ENCODE assay signal across 1 cellular context in genomic region chr10:1048732-1049424, GRCh38.
TF ChIP-seq lines count a peak whose summit lies in the region.

IDI1 (minus strand) TSS chr10:1049119; CDS start chr10:1049003, 116 bp downstream.

TF ChIP-seq in HepG2, 621 proteins besides CTCF, POLR2A, EP300 and RAD21 (continued from another document and continues in another):
- TF ChIP-seq BCL3 (CRISPR knock-in tag; IDR thresholded peaks at IDR 0.05), result peak; percentile 87
- TF ChIP-seq MYPOP (CRISPR knock-in tag; IDR thresholded peaks at IDR 0.05), result no peak; the same call in 1 of the 2 replicates
- TF ChIP-seq, protein P1, sequence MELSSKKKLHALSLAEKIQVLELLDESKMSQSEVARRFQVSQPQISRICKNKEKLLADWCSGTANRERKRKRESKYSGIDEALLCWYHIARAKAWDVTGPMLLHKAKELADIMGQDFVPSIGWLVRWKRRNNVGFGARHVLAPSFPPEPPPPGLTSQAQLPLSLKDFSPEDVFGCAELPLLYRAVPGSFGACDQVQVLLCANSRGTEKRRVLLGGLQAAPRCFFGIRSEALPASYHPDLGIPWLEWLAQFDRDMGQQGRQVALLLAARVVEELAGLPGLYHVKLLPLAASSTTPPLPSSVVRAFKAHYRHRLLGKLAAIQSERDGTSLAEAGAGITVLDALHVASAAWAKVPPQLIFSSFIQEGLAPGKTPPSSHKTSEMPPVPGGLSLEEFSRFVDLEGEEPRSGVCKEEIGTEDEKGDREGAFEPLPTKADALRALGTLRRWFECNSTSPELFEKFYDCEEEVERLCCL (CRISPR knock-in tag; IDR thresholded peaks at IDR 0.05; ENCODE audit: borderline replicate concordance), result peak; percentile 17; the same call in 1 of the 2 replicates
- TF ChIP-seq, protein P2, sequence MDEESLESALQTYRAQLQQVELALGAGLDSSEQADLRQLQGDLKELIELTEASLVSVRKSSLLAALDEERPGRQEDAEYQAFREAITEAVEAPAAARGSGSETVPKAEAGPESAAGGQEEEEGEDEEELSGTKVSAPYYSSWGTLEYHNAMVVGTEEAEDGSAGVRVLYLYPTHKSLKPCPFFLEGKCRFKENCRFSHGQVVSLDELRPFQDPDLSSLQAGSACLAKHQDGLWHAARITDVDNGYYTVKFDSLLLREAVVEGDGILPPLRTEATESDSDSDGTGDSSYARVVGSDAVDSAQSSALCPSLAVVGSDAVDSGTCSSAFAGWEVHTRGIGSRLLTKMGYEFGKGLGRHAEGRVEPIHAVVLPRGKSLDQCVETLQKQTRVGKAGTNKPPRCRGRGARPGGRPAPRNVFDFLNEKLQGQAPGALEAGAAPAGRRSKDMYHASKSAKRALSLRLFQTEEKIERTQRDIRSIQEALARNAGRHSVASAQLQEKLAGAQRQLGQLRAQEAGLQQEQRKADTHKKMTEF (CRISPR knock-in tag; IDR thresholded peaks at IDR 0.05), result peak; percentile 89
- no peak for TF ChIP-seq ZNF124 (CRISPR knock-in tag; IDR thresholded peaks at IDR 0.05)
- TF ChIP-seq STAG1 (CRISPR knock-in tag; IDR thresholded peaks at IDR 0.05), result no peak
- TF ChIP-seq, protein P3, sequence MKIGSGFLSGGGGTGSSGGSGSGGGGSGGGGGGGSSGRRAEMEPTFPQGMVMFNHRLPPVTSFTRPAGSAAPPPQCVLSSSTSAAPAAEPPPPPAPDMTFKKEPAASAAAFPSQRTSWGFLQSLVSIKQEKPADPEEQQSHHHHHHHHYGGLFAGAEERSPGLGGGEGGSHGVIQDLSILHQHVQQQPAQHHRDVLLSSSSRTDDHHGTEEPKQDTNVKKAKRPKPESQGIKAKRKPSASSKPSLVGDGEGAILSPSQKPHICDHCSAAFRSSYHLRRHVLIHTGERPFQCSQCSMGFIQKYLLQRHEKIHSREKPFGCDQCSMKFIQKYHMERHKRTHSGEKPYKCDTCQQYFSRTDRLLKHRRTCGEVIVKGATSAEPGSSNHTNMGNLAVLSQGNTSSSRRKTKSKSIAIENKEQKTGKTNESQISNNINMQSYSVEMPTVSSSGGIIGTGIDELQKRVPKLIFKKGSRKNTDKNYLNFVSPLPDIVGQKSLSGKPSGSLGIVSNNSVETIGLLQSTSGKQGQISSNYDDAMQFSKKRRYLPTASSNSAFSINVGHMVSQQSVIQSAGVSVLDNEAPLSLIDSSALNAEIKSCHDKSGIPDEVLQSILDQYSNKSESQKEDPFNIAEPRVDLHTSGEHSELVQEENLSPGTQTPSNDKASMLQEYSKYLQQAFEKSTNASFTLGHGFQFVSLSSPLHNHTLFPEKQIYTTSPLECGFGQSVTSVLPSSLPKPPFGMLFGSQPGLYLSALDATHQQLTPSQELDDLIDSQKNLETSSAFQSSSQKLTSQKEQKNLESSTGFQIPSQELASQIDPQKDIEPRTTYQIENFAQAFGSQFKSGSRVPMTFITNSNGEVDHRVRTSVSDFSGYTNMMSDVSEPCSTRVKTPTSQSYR (CRISPR knock-in tag; IDR thresholded peaks at IDR 0.05; ENCODE audit: borderline replicate concordance), result peak; percentile 60; the same call in 1 of the 2 replicates
- TF ChIP-seq ZHX1 (CRISPR knock-in tag; IDR thresholded peaks at IDR 0.05; ENCODE audit: low read depth), result 0 out of 2 replicates have a peak, but pooled peaks have one; percentile 65
- 0 out of 2 replicates have a peak, but pooled peaks have one; percentile 18 for TF ChIP-seq DNMT1 (CRISPR knock-in tag; IDR thresholded peaks at IDR 0.05)
- peak; percentile 25; the same call in 1 of the 2 replicates for TF ChIP-seq ZNF556 (CRISPR knock-in tag; IDR thresholded peaks at IDR 0.05; ENCODE audit: borderline replicate concordance)
- TF ChIP-seq PHF5A (CRISPR knock-in tag; IDR thresholded peaks at IDR 0.05; ENCODE audit: low read depth, unreplicated experiment), result peak; percentile 61
- TF ChIP-seq, protein P4, sequence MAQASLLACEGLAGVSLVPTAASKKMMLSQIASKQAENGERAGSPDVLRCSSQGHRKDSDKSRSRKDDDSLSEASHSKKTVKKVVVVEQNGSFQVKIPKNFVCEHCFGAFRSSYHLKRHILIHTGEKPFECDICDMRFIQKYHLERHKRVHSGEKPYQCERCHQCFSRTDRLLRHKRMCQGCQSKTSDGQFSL (CRISPR knock-in tag; IDR thresholded peaks at IDR 0.05), result peak; percentile 94
- TF ChIP-seq ZNF205 (CRISPR knock-in tag; IDR thresholded peaks at IDR 0.05), result peak; percentile 21; the same call in 1 of the 2 replicates
- no peak for TF ChIP-seq CC2D1A (CRISPR knock-in tag; IDR thresholded peaks at IDR 0.05)
- TF ChIP-seq SALL2 (CRISPR knock-in tag; IDR thresholded peaks at IDR 0.05), result 0 out of 2 replicates have a peak, but pooled peaks have one; percentile 82
- 0 out of 2 replicates have a peak, but pooled peaks have one; percentile 9 for TF ChIP-seq ZSCAN20 (CRISPR knock-in tag; IDR thresholded peaks at IDR 0.05; ENCODE audit: borderline replicate concordance)
- no peak for TF ChIP-seq ZNF468 (CRISPR knock-in tag; IDR thresholded peaks at IDR 0.05)
- no peak for TF ChIP-seq KDM5A (IDR thresholded peaks at IDR 0.05; ENCODE audit: borderline replicate concordance, low read length)
- peak; percentile 92 for TF ChIP-seq ZNF678 (CRISPR knock-in tag; IDR thresholded peaks at IDR 0.05)
- no peak for TF ChIP-seq MTA3 (CRISPR knock-in tag; IDR thresholded peaks at IDR 0.05)
- peak; percentile 11; the same call in 1 of the 2 replicates for TF ChIP-seq SNAPC5 (CRISPR knock-in tag; IDR thresholded peaks at IDR 0.05; ENCODE audit: borderline replicate concordance)
- no peak for TF ChIP-seq ZNF781 (CRISPR knock-in tag; IDR thresholded peaks at IDR 0.05; ENCODE audit: borderline replicate concordance, not compliant biosample characterization)
- peak; percentile 63; the same call in 1 of the 2 replicates for TF ChIP-seq THAP9 (CRISPR knock-in tag; IDR thresholded peaks at IDR 0.05; ENCODE audit: borderline replicate concordance)
- TF ChIP-seq FOSL2 (CRISPR knock-in tag; IDR thresholded peaks at IDR 0.05), result peak; percentile 27; the same call in 1 of the 2 replicates
- TF ChIP-seq XBP1 (CRISPR knock-in tag; IDR thresholded peaks at IDR 0.05), result no peak
- no peak for TF ChIP-seq ZIK1 (CRISPR knock-in tag; IDR thresholded peaks at IDR 0.05; ENCODE audit: borderline replicate concordance, low read depth)
- TF ChIP-seq, protein P5, sequence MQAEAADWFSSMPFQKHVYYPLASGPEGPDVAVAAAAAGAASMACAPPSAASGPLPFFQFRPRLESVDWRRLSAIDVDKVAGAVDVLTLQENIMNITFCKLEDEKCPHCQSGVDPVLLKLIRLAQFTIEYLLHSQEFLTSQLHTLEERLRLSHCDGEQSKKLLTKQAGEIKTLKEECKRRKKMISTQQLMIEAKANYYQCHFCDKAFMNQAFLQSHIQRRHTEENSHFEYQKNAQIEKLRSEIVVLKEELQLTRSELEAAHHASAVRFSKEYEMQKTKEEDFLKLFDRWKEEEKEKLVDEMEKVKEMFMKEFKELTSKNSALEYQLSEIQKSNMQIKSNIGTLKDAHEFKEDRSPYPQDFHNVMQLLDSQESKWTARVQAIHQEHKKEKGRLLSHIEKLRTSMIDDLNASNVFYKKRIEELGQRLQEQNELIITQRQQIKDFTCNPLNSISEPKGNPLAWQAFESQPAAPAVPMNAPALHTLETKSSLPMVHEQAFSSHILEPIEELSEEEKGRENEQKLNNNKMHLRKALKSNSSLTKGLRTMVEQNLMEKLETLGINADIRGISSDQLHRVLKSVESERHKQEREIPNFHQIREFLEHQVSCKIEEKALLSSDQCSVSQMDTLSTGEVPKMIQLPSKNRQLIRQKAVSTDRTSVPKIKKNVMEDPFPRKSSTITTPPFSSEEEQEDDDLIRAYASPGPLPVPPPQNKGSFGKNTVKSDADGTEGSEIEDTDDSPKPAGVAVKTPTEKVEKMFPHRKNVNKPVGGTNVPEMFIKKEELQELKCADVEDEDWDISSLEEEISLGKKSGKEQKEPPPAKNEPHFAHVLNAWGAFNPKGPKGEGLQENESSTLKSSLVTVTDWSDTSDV (CRISPR knock-in tag; IDR thresholded peaks at IDR 0.05), result 0 out of 2 replicates have a peak, but pooled peaks have one; percentile 15
- TF ChIP-seq HNF4G (IDR thresholded peaks at IDR 0.05; ENCODE audit: borderline replicate concordance, low read depth, low read length), result no peak
- peak; percentile 16; the same call in 1 of the 2 replicates for TF ChIP-seq HNF4G (CRISPR knock-in tag; IDR thresholded peaks at IDR 0.05; ENCODE audit: borderline replicate concordance, low read depth)
- TF ChIP-seq, protein P6, sequence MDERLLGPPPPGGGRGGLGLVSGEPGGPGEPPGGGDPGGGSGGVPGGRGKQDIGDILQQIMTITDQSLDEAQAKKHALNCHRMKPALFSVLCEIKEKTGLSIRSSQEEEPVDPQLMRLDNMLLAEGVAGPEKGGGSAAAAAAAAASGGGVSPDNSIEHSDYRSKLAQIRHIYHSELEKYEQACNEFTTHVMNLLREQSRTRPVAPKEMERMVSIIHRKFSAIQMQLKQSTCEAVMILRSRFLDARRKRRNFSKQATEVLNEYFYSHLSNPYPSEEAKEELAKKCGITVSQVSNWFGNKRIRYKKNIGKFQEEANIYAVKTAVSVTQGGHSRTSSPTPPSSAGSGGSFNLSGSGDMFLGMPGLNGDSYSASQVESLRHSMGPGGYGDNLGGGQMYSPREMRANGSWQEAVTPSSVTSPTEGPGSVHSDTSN (CRISPR knock-in tag; IDR thresholded peaks at IDR 0.05), result no peak
- no peak for TF ChIP-seq GPN1 (CRISPR knock-in tag; IDR thresholded peaks at IDR 0.05; ENCODE audit: borderline replicate concordance)
- TF ChIP-seq HOXA7 (CRISPR knock-in tag; IDR thresholded peaks at IDR 0.05), result no peak
- TF ChIP-seq, protein P7, sequence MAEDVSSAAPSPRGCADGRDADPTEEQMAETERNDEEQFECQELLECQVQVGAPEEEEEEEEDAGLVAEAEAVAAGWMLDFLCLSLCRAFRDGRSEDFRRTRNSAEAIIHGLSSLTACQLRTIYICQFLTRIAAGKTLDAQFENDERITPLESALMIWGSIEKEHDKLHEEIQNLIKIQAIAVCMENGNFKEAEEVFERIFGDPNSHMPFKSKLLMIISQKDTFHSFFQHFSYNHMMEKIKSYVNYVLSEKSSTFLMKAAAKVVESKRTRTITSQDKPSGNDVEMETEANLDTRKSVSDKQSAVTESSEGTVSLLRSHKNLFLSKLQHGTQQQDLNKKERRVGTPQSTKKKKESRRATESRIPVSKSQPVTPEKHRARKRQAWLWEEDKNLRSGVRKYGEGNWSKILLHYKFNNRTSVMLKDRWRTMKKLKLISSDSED (CRISPR knock-in tag; IDR thresholded peaks at IDR 0.05), result no peak
- TF ChIP-seq ZNF709 (CRISPR knock-in tag; IDR thresholded peaks at IDR 0.05), result peak; percentile 96
